12 cellular contexts compared by ENCODE assay signal in genomic region chr3:23760325-23760724, GRCh38. TPM values are rescaled to one million over a fixed set of nuclear protein-coding genes. Genes with fewer than 3 reads are reported as not detected.
DNase-seq lines count a peak whose midpoint lies in the region; ATAC-seq and TF ChIP-seq lines count a peak whose summit lies in the region.
"Had no signal": no experiment of that assay in that cellular context is flagged by ENCODE, and none has a peak within 500 bp of the region (broad histone marks: within the 10 kb centered on the region; RNA-seq: fewer than 3 reads in every experiment).

No MANE protein-coding gene starts in this region.

- in situ Hi-C loops in GM13977 (cut with MboI; ENCODE audit: low pct_unique_long_range_greater_than_20kb, low sequenced_read_pairs, unreplicated experiment), result no loop called here

- DNase-seq in GM13977 (ENCODE audit: low spot score), result no peak
- DNase-seq in epithelial cell of proximal tubule (ENCODE audit: low read depth), result no peak
- DNase-seq in HCEC 1CT, result no peak
- no peak for DNase-seq in NCI-H1694 (lab: John Stamatoyannopoulos, UW)
- DNase-seq in NCI-H748 (lab: John Stamatoyannopoulos, UW; ENCODE audit: unreplicated experiment), result no peak
- no peak for DNase-seq in Right ventricle myocardium superior
- DNase-seq: activated T-cell treated with anti-CD3 and anti-CD28 coated beads, Interleukin-2, amount 50 U/mL, for 1 hour; left ventricle myocardium superior had no signal

- no peak overlapping the region for H3K4me3 ChIP-seq in epithelial cell of proximal tubule (ENCODE audit: low read depth, low read length)
- H3K4me3 ChIP-seq: cardiac muscle cell, tibial nerve had no signal

- TF ChIP-seq CTCF in GM13977 (IDR thresholded peaks at IDR 0.05; ENCODE audit: extremely low read depth, insufficient read depth, missing control alignments) (peak; percentile 39), epithelial cell of proximal tubule (conservative IDR thresholded peaks at IDR 0.05; ENCODE audit: low read depth, low read length) (peak; percentile 24)

- intact Hi-C loops in Right ventricle myocardium superior (cut with DNase I), result no loop called here

- ATAC-seq in GM21515 (IDR thresholded peaks at IDR 0.05; ENCODE audit: unreplicated experiment) (peak; percentile 7), HG03439 (IDR thresholded peaks at IDR 0.05; ENCODE audit: unreplicated experiment) (peak; percentile 11), Right ventricle myocardium superior (ENCODE audit: poor library complexity) (no peak)
- ATAC-seq: left ventricle myocardium superior had no signal

RNA-seq across cellular contexts. Expression of gene UBE2E1, which starts 45.4 kb away (rescaled TPM):
- total RNA-seq in epithelial cell of proximal tubule (76.7 and 94.9 TPM in 2 replicates), Right ventricle myocardium superior (69.9 TPM)
